ENCODE assay signal across 16 cellular contexts in the genomic region with DNA sequence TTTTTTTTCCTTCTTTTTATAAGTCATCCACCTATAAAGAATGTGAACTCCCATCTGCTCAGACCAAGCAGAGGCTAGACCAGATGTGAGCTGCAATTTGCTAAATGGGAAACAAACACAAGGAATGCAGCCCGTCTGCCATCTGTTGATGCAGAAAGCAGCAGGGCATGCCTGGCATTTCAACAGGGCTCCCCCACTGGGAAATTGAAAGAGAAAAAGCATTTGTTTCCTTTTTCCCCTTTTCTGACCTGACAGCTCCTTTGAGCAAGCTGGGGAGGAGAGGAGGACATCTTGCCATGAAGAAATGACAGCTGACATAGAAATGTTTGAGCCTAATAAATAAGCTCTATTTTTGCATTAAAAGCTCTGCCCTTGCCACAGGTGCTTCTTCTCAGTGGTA.
A peak's percentile ranks its signal among the peaks of the same experiment; 100 is the strongest.
DNase-seq lines count a peak whose midpoint lies in the region; ATAC-seq lines count a peak whose summit lies in the region.
"Had no signal": no experiment of that assay in that cellular context is flagged by ENCODE, and none has a peak within 500 bp of the region (broad histone marks: within the 10 kb centered on the region; RNA-seq: fewer than 3 reads in every experiment).

No MANE protein-coding gene starts in this region.

- POLR2A ChIA-PET in CD4-positive, alpha-beta memory T cell (lab: Charles Lee; ENCODE audit: partially characterized antibody) = no interaction called here

- H3K27ac Mint-ChIP-seq in CD4-positive, alpha-beta memory T cell = no peak overlapping the region
- H3K27ac Mint-ChIP-seq: activated CD4-positive, alpha-beta memory T cell treated with anti-CD3 and anti-CD28 coated beads, Interleukin-2, amount 10 ng/mL, durations not matched to agents 7 days and 5 days had no signal

- H3K4me1 ChIP-seq in right cardiac atrium (ENCODE audit: control insufficient read depth, insufficient read depth, low read length) = no peaks in the 10 kb centered on the region
- H3K4me1 ChIP-seq in CD4-positive, alpha-beta memory T cell (ENCODE audit: insufficient read depth, low read length) = no peaks in the 10 kb centered on the region
- H3K4me1 ChIP-seq: BLaER1 had no signal

- 71% methylated on average over 1 of the region's 1 CpG for WGBS in right cardiac atrium

- H3K9me3 Mint-ChIP-seq in CD4-positive, alpha-beta memory T cell = peaks cover 0 to 22% (median 13%) of the 10 kb centered on the region in 8 donors

- intact Hi-C loops in right cardiac atrium (cut with DNase I) (no loop called here), posterior cingulate gyrus (cut with DNase I) (no loop called here)
- intact Hi-C loops in CD4-positive, alpha-beta memory T cell (cut with micrococcal nuclease) = no loop called here

- H3K36me3 Mint-ChIP-seq in CD4-positive, alpha-beta memory T cell = no peaks in the 10 kb centered on the region

- no peak overlapping the region for H3K4me3 ChIP-seq in right cardiac atrium (ENCODE audit: low read length)
- H3K4me3 ChIP-seq in CD4-positive, alpha-beta memory T cell (ENCODE audit: low read length in 2 of 2) = no peak overlapping the region
- H3K4me3 ChIP-seq: BLaER1 had no signal

- CTCF ChIA-PET in CD4-positive, alpha-beta memory T cell (lab: Charles Lee; ENCODE audit: partially characterized antibody) = no interaction called here

- no peaks in the 10 kb centered on the region for H3K4me1 Mint-ChIP-seq in CD4-positive, alpha-beta memory T cell
- H3K4me1 Mint-ChIP-seq: activated CD4-positive, alpha-beta memory T cell treated with anti-CD3 and anti-CD28 coated beads, Interleukin-2, amount 10 ng/mL, durations not matched to agents 7 days and 5 days had no signal

- H3K27ac ChIP-seq in right cardiac atrium (ENCODE audit: low read length) = no peak overlapping the region
- no peak overlapping the region for H3K27ac ChIP-seq in CD4-positive, alpha-beta memory T cell (ENCODE audit: low read depth, low read length)
- H3K27ac ChIP-seq: BLaER1 had no signal

- no peaks in the 10 kb centered on the region for H3K27me3 Mint-ChIP-seq in CD4-positive, alpha-beta memory T cell
- H3K27me3 Mint-ChIP-seq: activated CD4-positive, alpha-beta memory T cell treated with anti-CD3 and anti-CD28 coated beads, Interleukin-2, amount 10 ng/mL, durations not matched to agents 7 days and 5 days had no signal

- DNase-seq in Ammon's horn (ENCODE audit: low spot score) (peak; percentile 7), LHCN-M2 (ENCODE audit: low read depth) (peak; percentile 26), astrocyte of the hippocampus (ENCODE audit: low read depth, low spot score) (peak; percentile 59), kidney tubule cell (ENCODE audit: low spot score) (peak; percentile 22), right cardiac atrium (no peak), posterior cingulate gyrus (no peak)
- no peak for DNase-seq in CD4-positive, alpha-beta memory T cell
- DNase-seq: activated CD4-positive, alpha-beta memory T cell treated with anti-CD3 and anti-CD28 coated beads, Interleukin-2, amount 10 ng/mL, durations not matched to agents 7 days and 5 days; activated gamma-delta T cell treated with Interleukin-2 at 50 U/mL for 16 hours; hypothalamus; midbrain; NCI-H2029; stimulated activated CD4-positive, alpha-beta T cell treated with anti-CD3 and anti-CD28 coated beads, Interleukin-4, amount 100 ng/mL, for 24 hours; stimulated activated naive CD8-positive, alpha-beta T cell treated with anti-CD3 and anti-CD28 coated beads, Interleukin-15, Interleukin-2, amounts not matched to agents 100 U/mL and 50 U/mL, for 24 hours had no signal

- no peak overlapping the region for H3K4me3 Mint-ChIP-seq in CD4-positive, alpha-beta memory T cell
- H3K4me3 Mint-ChIP-seq: activated CD4-positive, alpha-beta memory T cell treated with anti-CD3 and anti-CD28 coated beads, Interleukin-2, amount 10 ng/mL, durations not matched to agents 7 days and 5 days had no signal

- no peaks in the 10 kb centered on the region for H3K9me3 ChIP-seq in right cardiac atrium (ENCODE audit: control insufficient read depth, low read length)
- H3K9me3 ChIP-seq in CD4-positive, alpha-beta memory T cell (ENCODE audit: control insufficient read depth in 1 of 2, low read length in 2 of 2) = no peaks in the 10 kb centered on the region
- H3K9me3 ChIP-seq: BLaER1 had no signal

- H3K36me3 ChIP-seq in CD4-positive, alpha-beta memory T cell (ENCODE audit: insufficient read depth, low read length) = no peaks in the 10 kb centered on the region
- H3K36me3 ChIP-seq: BLaER1 had no signal

- no peaks in the 10 kb centered on the region for H3K27me3 ChIP-seq in right cardiac atrium (ENCODE audit: control insufficient read depth, insufficient read depth)
- H3K27me3 ChIP-seq in CD4-positive, alpha-beta memory T cell (ENCODE audit: insufficient read depth, low read length) = no peaks in the 10 kb centered on the region
- H3K27me3 ChIP-seq: BLaER1 had no signal

- ATAC-seq in right cardiac atrium (no peak), HG03520 (IDR thresholded peaks at IDR 0.05; ENCODE audit: unreplicated experiment) (no peak)
- ATAC-seq: stimulated activated naive CD8-positive, alpha-beta T cell treated with anti-CD3 and anti-CD28 coated beads, Interleukin-15, Interleukin-2, amounts not matched to agents 100 U/mL and 50 U/mL, for 24 hours had no signal

Comparison
In these comparisons a context has a peak if more than half of its experiments do, and no peak if none do; other contexts are left out.
1. DNase-seq: peak in Ammon's horn (single experiment), LHCN-M2 (single experiment), astrocyte of the hippocampus (single experiment) and kidney tubule cell (single experiment); none in right cardiac atrium (0 of 3), CD4-positive, alpha-beta memory T cell (0 of 5) and posterior cingulate gyrus (0 of 10).